ENCODE assay signal across 23 cellular contexts in the genomic region with DNA sequence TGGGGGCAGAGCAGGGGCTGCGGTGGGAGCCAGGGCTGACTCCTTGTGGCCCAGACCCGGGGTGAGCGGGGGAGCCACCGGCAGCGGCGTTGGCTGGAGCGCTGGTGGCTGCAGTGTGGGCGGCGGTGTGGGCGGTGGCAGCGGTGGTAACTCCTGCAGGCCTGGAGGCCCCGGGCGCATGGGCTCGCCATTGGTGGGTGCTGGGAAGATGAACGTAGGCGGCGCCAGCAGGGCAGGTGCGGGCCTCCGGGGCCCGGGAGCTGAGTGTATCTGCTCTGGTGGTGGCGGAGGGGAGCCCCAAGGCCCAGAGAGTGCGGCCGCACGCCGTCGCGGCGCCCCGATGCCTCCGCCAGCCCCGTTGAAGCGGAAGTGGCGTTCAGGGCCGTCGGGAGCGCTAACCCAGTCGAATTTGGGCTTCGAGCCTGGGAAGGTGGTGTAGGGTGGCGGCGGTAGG. TPM values are rescaled to one million over a fixed set of nuclear protein-coding genes. Genes with fewer than 3 reads are reported as not detected.
DNase-seq lines count a peak whose midpoint lies in the region; ATAC-seq and TF ChIP-seq lines count a peak whose summit lies in the region.
"Had no signal": no experiment of that assay in that cellular context is flagged by ENCODE, and none has a peak within 500 bp of the region (broad histone marks: within the 10 kb centered on the region; RNA-seq: fewer than 3 reads in every experiment).

No MANE protein-coding gene starts in this region.

- H3K27me3 ChIP-seq in right cardiac atrium (ENCODE audit: control insufficient read depth, insufficient read depth) (no peaks in the 10 kb centered on the region), left ventricle myocardium inferior (ENCODE audit: low read depth) (peaks cover 45% of the 10 kb centered on the region)
- H3K27me3 ChIP-seq: ascending aorta had no signal

- H3K27ac ChIP-seq in right cardiac atrium (ENCODE audit: low read length) (no peak overlapping the region), left ventricle myocardium inferior (replicated peaks) (no peak overlapping the region), HEK293 (ENCODE audit: extremely low read depth, low read depth, low read length) (no peak overlapping the region), coronary artery (no peak overlapping the region)
- H3K27ac ChIP-seq: ascending aorta, neutrophil, PC-9 had no signal

- ATAC-seq in right cardiac atrium (no peak), GM18498 (IDR thresholded peaks at IDR 0.05; ENCODE audit: unreplicated experiment) (no peak)
- no peak for ATAC-seq in stimulated activated naive B cell treated with anti-CD40 and anti-IgM and Interleukin-4, amounts not matched to agents 10 μg/mL and 1 μg/mL and 100 μg/mL, for 72 hours (replicated peaks)
- ATAC-seq: left lobe of liver had no signal

- H3K36me3 ChIP-seq in left ventricle myocardium inferior: peaks cover 56% of the 10 kb centered on the region
- H3K36me3 ChIP-seq in HEK293 (ENCODE audit: control insufficient read depth in 2 of 2, insufficient read depth in 1 of 2, low read length in 2 of 2): peaks cover 35 to 53% of the 10 kb centered on the region in 2 experiments

- H3K9me3 Mint-ChIP-seq in endothelial cell (ENCODE audit: unreplicated experiment): no peaks in the 10 kb centered on the region
- no peaks in the 10 kb centered on the region for H3K9me3 Mint-ChIP-seq in stimulated activated naive B cell treated with anti-CD40 and anti-IgM and Interleukin-4, amounts not matched to agents 10 μg/mL and 1 μg/mL and 100 μg/mL, for 72 hours
- H3K9me3 Mint-ChIP-seq: stimulated activated naive CD8-positive, alpha-beta T cell treated with anti-CD3 and anti-CD28 coated beads, Interleukin-15, Interleukin-2, amounts not matched to agents 100 ng/mL and 50 ng/mL, for 24 hours; type B pancreatic cell had no signal

- H3K27ac Mint-ChIP-seq in endothelial cell (ENCODE audit: unreplicated experiment): no peak overlapping the region
- no peak overlapping the region for H3K27ac Mint-ChIP-seq in stimulated activated naive B cell treated with anti-CD40 and anti-IgM and Interleukin-4, amounts not matched to agents 10 μg/mL and 1 μg/mL and 100 μg/mL, for 72 hours
- H3K27ac Mint-ChIP-seq: stimulated activated naive CD8-positive, alpha-beta T cell treated with anti-CD3 and anti-CD28 coated beads, Interleukin-15, Interleukin-2, amounts not matched to agents 100 ng/mL and 50 ng/mL, for 24 hours; type B pancreatic cell had no signal

- 63% methylated on average over 40 of the region's 40 CpGs for WGBS in right cardiac atrium

- peaks cover 12% of the 10 kb centered on the region for H3K4me1 Mint-ChIP-seq in endothelial cell (ENCODE audit: unreplicated experiment)
- peaks cover 20 to 44% of the 10 kb centered on the region in 2 donors for H3K4me1 Mint-ChIP-seq in stimulated activated naive B cell treated with anti-CD40 and anti-IgM and Interleukin-4, amounts not matched to agents 10 μg/mL and 1 μg/mL and 100 μg/mL, for 72 hours

- TF ChIP-seq CTCF in left ventricle myocardium inferior (IDR thresholded peaks at IDR 0.05; ENCODE audit: borderline replicate concordance) (no peak), HEK293 (tag by site-specific recombination; IDR thresholded peaks at IDR 0.05) (no peak), endothelial cell (IDR thresholded peaks at IDR 0.05; ENCODE audit: unreplicated experiment) (no peak), coronary artery (IDR thresholded peaks at IDR 0.05) (no peak)

- H3K4me3 ChIP-seq in right cardiac atrium (ENCODE audit: low read length) (no peak overlapping the region), left ventricle myocardium inferior (no peak overlapping the region), HEK293 (ENCODE audit: low read depth, low read length) (no peak overlapping the region), coronary artery (no peak overlapping the region)
- H3K4me3 ChIP-seq: ascending aorta, PC-9 had no signal

- H3K4me1 ChIP-seq in right cardiac atrium (ENCODE audit: control insufficient read depth, insufficient read depth, low read length) (peaks cover 11% of the 10 kb centered on the region), left ventricle myocardium inferior (peaks cover 44% of the 10 kb centered on the region), HEK293 (ENCODE audit: control insufficient read depth, insufficient read depth, low read length) (peaks cover 19% of the 10 kb centered on the region)

- H3K36me3 Mint-ChIP-seq in endothelial cell (ENCODE audit: low read depth, unreplicated experiment): peaks cover 20% of the 10 kb centered on the region
- H3K36me3 Mint-ChIP-seq in stimulated activated naive B cell treated with anti-CD40 and anti-IgM and Interleukin-4, amounts not matched to agents 10 μg/mL and 1 μg/mL and 100 μg/mL, for 72 hours: peaks cover 49 to 54% of the 10 kb centered on the region in 2 donors

- H3K9me3 ChIP-seq in right cardiac atrium (ENCODE audit: control insufficient read depth, low read length) (no peaks in the 10 kb centered on the region), left ventricle myocardium inferior (replicated peaks) (no peaks in the 10 kb centered on the region), HEK293 (ENCODE audit: control insufficient read depth, insufficient read depth, low read depth, low read length) (no peaks in the 10 kb centered on the region)
- H3K9me3 ChIP-seq: ascending aorta, neutrophil had no signal

- peak in 2 of 3 donors; percentile 53 to 62 for DNase-seq in right cardiac atrium
- DNase-seq in left ventricle myocardium inferior: no peak
- DNase-seq in endothelial cell (ENCODE audit: low spot score): peak; percentile 14
- DNase-seq in retina: peak; percentile 42
- no peak for DNase-seq in stimulated activated naive B cell treated with anti-CD40 and anti-IgM and Interleukin-4, amounts not matched to agents 10 μg/mL and 1 μg/mL and 100 μg/mL, for 72 hours
- DNase-seq in coronary artery (ENCODE audit: low spot score): no peak
- DNase-seq: activated CD4-positive, alpha-beta T cell treated with anti-CD3 and anti-CD28 coated beads for 1 hour; activated naive CD4-positive, alpha-beta T cell treated with Interleukin-2 at 50 U/mL for 16 hours; GF-D8; hypothalamus; NCI-H146; NCI-H2227 treated with DMSO at 0.1 percent for 48 hours; PC-9 had no signal

- intact Hi-C loops in right cardiac atrium (cut with DNase I): no loop called here
- intact Hi-C loops in left ventricle myocardium inferior (cut with micrococcal nuclease): no loop called here

- POLR2A ChIA-PET in HEK293 (lab: Yijun Ruan, JAX): interaction anchor here (0.7 to 3.8 kb wide), 4 partner anchors 11 to 249 kb away, joined by 3 to 36 read pairs (median 3); a partner anchor contains a TSS

- no peak overlapping the region for H3K4me3 Mint-ChIP-seq in endothelial cell (ENCODE audit: unreplicated experiment)
- peak overlapping the region in 1 of 2 donors; percentile 68 for H3K4me3 Mint-ChIP-seq in stimulated activated naive B cell treated with anti-CD40 and anti-IgM and Interleukin-4, amounts not matched to agents 10 μg/mL and 1 μg/mL and 100 μg/mL, for 72 hours
- H3K4me3 Mint-ChIP-seq: stimulated activated naive CD8-positive, alpha-beta T cell treated with anti-CD3 and anti-CD28 coated beads, Interleukin-15, Interleukin-2, amounts not matched to agents 100 ng/mL and 50 ng/mL, for 24 hours had no signal

- peaks cover 21% of the 10 kb centered on the region for H3K27me3 Mint-ChIP-seq in endothelial cell (ENCODE audit: unreplicated experiment)
- H3K27me3 Mint-ChIP-seq in stimulated activated naive B cell treated with anti-CD40 and anti-IgM and Interleukin-4, amounts not matched to agents 10 μg/mL and 1 μg/mL and 100 μg/mL, for 72 hours: peaks cover 28 to 30% of the 10 kb centered on the region in 2 donors

- CTCF ChIA-PET in HEK293 (lab: Yijun Ruan, JAX): interaction anchor here (1.4 kb wide), 1 partner anchor 17 kb away, joined by 4 read pairs; a partner anchor contains a TSS

TF ChIP-seq in HEK293, 187 proteins besides CTCF, POLR2A, EP300 and RAD21:
- TF ChIP-seq ZFHX2 (tag by site-specific recombination; conservative IDR thresholded peaks at IDR 0.05) (peak; percentile 89), BCL11B (tag by site-specific recombination; IDR thresholded peaks at IDR 0.05; ENCODE audit: low read depth) (no peak), EGR2 (tag by site-specific recombination; IDR thresholded peaks at IDR 0.05; ENCODE audit: low read depth) (peak; percentile 87)

RNA-seq across cellular contexts. Expression of a gene that starts 2.0 kb away (rescaled TPM):
- 1 to 10 TPM in 1 of 4 donors, under 1 TPM in 3; 0.09 to 1.3 (median 0.63) TPM for total RNA-seq in right cardiac atrium
- polyA plus RNA-seq in right cardiac atrium: 0.11 TPM
- not detected for total RNA-seq in left ventricle myocardium inferior
- 0.74 TPM for total RNA-seq in endothelial cell (ENCODE audit: unreplicated experiment)
- total RNA-seq: left lobe of liver, mononuclear cell had no signal

RNA-seq across cellular contexts. Expression of a gene that starts 2.7 kb away (rescaled TPM):
- total RNA-seq in right cardiac atrium (1 to 10 TPM in 1 of 4 donors, under 1 TPM in 3; 0.26 to 2.3 (median 0.63) TPM), left ventricle myocardium inferior (0.71 TPM), endothelial cell (ENCODE audit: unreplicated experiment) (3.2 TPM)
- 0.27 TPM for polyA plus RNA-seq in right cardiac atrium

RNA-seq across cellular contexts. Expression of a gene that starts 11.5 kb away (rescaled TPM):
- total RNA-seq in right cardiac atrium (100 to 1,000 TPM; 223 to 311 (median 259) TPM), left ventricle myocardium inferior (349 TPM), endothelial cell (ENCODE audit: unreplicated experiment) (137 TPM)
- polyA plus RNA-seq in right cardiac atrium: 255 TPM

RNA-seq across cellular contexts. Expression of a gene that starts 17.1 kb away (rescaled TPM):
- total RNA-seq in right cardiac atrium: 10 to 100 TPM; 10.4 to 16.7 (median 13.6) TPM
- polyA plus RNA-seq in right cardiac atrium: 10.3 TPM
- 11.5 TPM for total RNA-seq in left ventricle myocardium inferior
- total RNA-seq in endothelial cell (ENCODE audit: unreplicated experiment): 10.6 TPM

RNA-seq across cellular contexts. Expression of a gene that starts 40.2 kb away (rescaled TPM):
- total RNA-seq in right cardiac atrium (1 to 10 TPM; 1.3 to 3.2 (median 1.8) TPM), left ventricle myocardium inferior (1.5 TPM), endothelial cell (ENCODE audit: unreplicated experiment) (8.1 TPM)
- 0.81 TPM for polyA plus RNA-seq in right cardiac atrium
- total RNA-seq: HT-29, PC-9, renal cortical epithelial cell had no signal

Comparison
In these comparisons a context has a peak if more than half of its experiments do, and no peak if none do; other contexts are left out.
1. DNase-seq: peak in right cardiac atrium (2 of 3), endothelial cell (single experiment) and retina (single experiment); none in left ventricle myocardium inferior (single experiment), stimulated activated naive B cell treated with anti-CD40 and anti-IgM and Interleukin-4, amounts not matched to agents 10 μg/mL and 1 μg/mL and 100 μg/mL, for 72 hours (single experiment) and coronary artery (single experiment).